Comparison of ENCODE assay signal across 18 cellular contexts in genomic region chr16:22969567-22969966, GRCh38.
DNase-seq lines count a peak whose midpoint lies in the region; ATAC-seq, FAIRE-seq and TF ChIP-seq lines count a peak whose summit lies in the region.
"Had no signal": no experiment of that assay in that cellular context is flagged by ENCODE, and none has a peak within 500 bp of the region (broad histone marks: within the 10 kb centered on the region; RNA-seq: fewer than 3 reads in every experiment).

No MANE protein-coding gene starts in this region.

- TF ChIP-seq CTCF in right atrium auricular region (IDR thresholded peaks at IDR 0.05) (no peak), mammary epithelial cell (conservative IDR thresholded peaks at IDR 0.05 in 1 of 2, IDR thresholded peaks at IDR 0.05 in 1 of 2; ENCODE audit: extremely low read depth in 1 of 2, insufficient read depth in 1 of 2, low read depth in 1 of 2, low read length in 2 of 2) (peak; percentile 18 to 53), HepG2 (CRISPR knock-in tag; IDR thresholded peaks at IDR 0.05) (no peak), CD14-positive monocyte (IDR thresholded peaks at IDR 0.05) (no peak)

- TF ChIP-seq RAD21 in HepG2 (CRISPR knock-in tag; IDR thresholded peaks at IDR 0.05): no peak

- H3K4me3 Mint-ChIP-seq in CD14-positive monocyte: no peak overlapping the region

- POLR2A ChIA-PET in HepG2 (lab: Yijun Ruan, JAX): no interaction called here

- dilution Hi-C loops in mammary epithelial cell (cut with HindIII; ENCODE audit: low sequenced_read_pairs): no loop called here

- H3K4me2 ChIP-seq in mammary epithelial cell (ENCODE audit: insufficient read depth, low read depth, low read length) (no peak overlapping the region), HepG2 (ENCODE audit: low read depth, low read length) (no peak overlapping the region)

- TF ChIP-seq POLR2A in HepG2 (IDR thresholded peaks at IDR 0.05; ENCODE audit: insufficient read depth in 1 of 2, low read depth in 2 of 2, low read length in 2 of 2): no peak

- H3K36me3 ChIP-seq in right atrium auricular region (no peaks in the 10 kb centered on the region), mammary epithelial cell (ENCODE audit: insufficient read depth, low read length) (no peaks in the 10 kb centered on the region), HepG2 (replicated peaks in 1 of 2; ENCODE audit: control insufficient read depth in 1 of 2, insufficient read depth in 2 of 2, low read length in 2 of 2) (no peaks in the 10 kb centered on the region)

- H3K79me2 ChIP-seq in mammary epithelial cell (ENCODE audit: insufficient read depth, low read length) (no peaks in the 10 kb centered on the region), HepG2 (ENCODE audit: insufficient read depth, low read length) (no peaks in the 10 kb centered on the region)

- H3K9me3 ChIP-seq in right atrium auricular region: no peaks in the 10 kb centered on the region
- H3K9me3 ChIP-seq in mammary epithelial cell (replicated peaks; ENCODE audit: insufficient read depth, low read length): no peaks in the 10 kb centered on the region
- H3K9me3 ChIP-seq in HepG2 (ENCODE audit: low read length): no peaks in the 10 kb centered on the region

- FAIRE-seq in urothelium cell line (lab: Jason Lieb, UNC): no peak
- no peak for FAIRE-seq in HepG2 (lab: Jason Lieb, UNC)
- FAIRE-seq: GM12892, GM18507, K562, RCC 7860 had no signal

- H3K27ac Mint-ChIP-seq in CD14-positive monocyte: peak overlapping the region in 1 of 7 donors; percentile 18

- WGBS in mammary epithelial cell (ENCODE audit: low coverage, missing lambda C conversion rate): 14% methylated on average over 3 of the region's 3 CpGs
- 19% methylated on average over 3 of the region's 3 CpGs for WGBS in HepG2 (ENCODE audit: low lambda C conversion rate)

- ATAC-seq in Right ventricle myocardium superior (ENCODE audit: poor library complexity) (no peak), HepG2 (no peak), GM18519 (IDR thresholded peaks at IDR 0.05; ENCODE audit: low FRiP score, unreplicated experiment) (no peak)
- ATAC-seq: K562 had no signal

- no peak overlapping the region for H3K27ac ChIP-seq in right atrium auricular region
- no peak overlapping the region for H3K27ac ChIP-seq in mammary epithelial cell (ENCODE audit: insufficient read depth, low read depth, low read length)
- no peak overlapping the region for H3K27ac ChIP-seq in HepG2 (ENCODE audit: extremely low read length, insufficient read depth, low read length)

- H3K4me1 Mint-ChIP-seq in CD14-positive monocyte: peaks cover 2% of the 10 kb centered on the region

- H3K9ac ChIP-seq in mammary epithelial cell (ENCODE audit: insufficient read depth, low read length) (no peak overlapping the region), HepG2 (ENCODE audit: insufficient read depth, low read depth, low read length) (no peak overlapping the region)

- H3K4me1 ChIP-seq in right atrium auricular region (peaks cover 0 to 17% of the 10 kb centered on the region in 2 donors), mammary epithelial cell (ENCODE audit: insufficient read depth, low read length) (no peaks in the 10 kb centered on the region), HepG2 (ENCODE audit: insufficient read depth, low read length) (no peaks in the 10 kb centered on the region)

- in situ Hi-C loops in mammary epithelial cell (cut with MboI; ENCODE audit: low sequenced_read_pairs in 2 of 2): no loop called here
- in situ Hi-C loops in HepG2 (cut with HindIII; ENCODE audit: extremely low pct_ligation_motif_present, low pct_unique_long_range_greater_than_20kb): no loop called here

- CTCF ChIA-PET in mammary epithelial cell (lab: Charles Lee; ENCODE audit: low non-redundant PET) (no interaction called here), HepG2 (lab: Yijun Ruan, JAX; ENCODE audit: low intra/inter-chr PET ratio, low total read pairs) (no interaction called here)

- H3K4me3 ChIP-seq in right atrium auricular region: no peak overlapping the region
- no peak overlapping the region for H3K4me3 ChIP-seq in mammary epithelial cell (replicated peaks in 1 of 3; ENCODE audit: insufficient read depth in 1 of 3, low read depth in 2 of 3, low read length in 3 of 3)
- H3K4me3 ChIP-seq in HepG2 (replicated peaks in 1 of 3; ENCODE audit: insufficient read depth in 1 of 3, low read depth in 2 of 3, low read length in 3 of 3): no peak overlapping the region
- H3K4me3 ChIP-seq: K562 had no signal

- H2AFZ ChIP-seq in mammary epithelial cell (ENCODE audit: low read depth, low read length) (no peak overlapping the region), HepG2 (ENCODE audit: low read length) (no peak overlapping the region)

- no peaks in the 10 kb centered on the region for H3K36me3 Mint-ChIP-seq in CD14-positive monocyte

- DNase-seq in right atrium auricular region (ENCODE audit: low spot score) (peak; percentile 18), Right ventricle myocardium superior (no peak), mammary epithelial cell (peak; percentile 63), myocyte (ENCODE audit: low read depth) (peak; percentile 27), urothelium cell line (ENCODE audit: low spot score) (peak; percentile 10), HepG2 (ENCODE audit: low spot score) (no peak), CD14-positive monocyte (ENCODE audit: low spot score) (no peak)
- DNase-seq: C1 segment of cervical spinal cord, DMS79, NCI-H1436, NCI-H1930, NCI-H526, SIG-M5 had no signal

- peaks cover 3 to 15% (median 5%) of the 10 kb centered on the region in 3 donors for H3K27me3 Mint-ChIP-seq in CD14-positive monocyte (ENCODE audit: low read depth in 3 of 3)

- peaks cover 0 to 2% (median 1%) of the 10 kb centered on the region in 7 donors for H3K9me3 Mint-ChIP-seq in CD14-positive monocyte

- H4K20me1 ChIP-seq in mammary epithelial cell (ENCODE audit: insufficient read depth, low read length) (no peaks in the 10 kb centered on the region), HepG2 (ENCODE audit: insufficient read depth, low read length) (no peaks in the 10 kb centered on the region)

- BruUV-seq in mammary epithelial cell (replicated peaks; lab: Mats Ljungman, UMichigan): no TSS peak
- no TSS peak for BruUV-seq in HepG2 (replicated peaks; lab: Mats Ljungman, UMichigan)

- H3K27me3 ChIP-seq in right atrium auricular region: no peaks in the 10 kb centered on the region
- H3K27me3 ChIP-seq in mammary epithelial cell (ENCODE audit: insufficient read depth, low read length): no peaks in the 10 kb centered on the region
- H3K27me3 ChIP-seq in HepG2 (ENCODE audit: control insufficient read depth in 1 of 2, insufficient read depth in 2 of 2, low read length in 2 of 2): peaks cover 0 to 4% of the 10 kb centered on the region in 2 experiments; a peak in 1 of 5 replicates

- intact Hi-C loops in Right ventricle myocardium superior (cut with DNase I) (no loop called here), mammary epithelial cell (cut with micrococcal nuclease) (no loop called here), HepG2 (cut with micrococcal nuclease; ENCODE audit: unreplicated experiment) (no loop called here), CD14-positive monocyte (cut with micrococcal nuclease) (no loop called here)

- TF ChIP-seq EP300 in HepG2 (IDR thresholded peaks at IDR 0.05; ENCODE audit: low read depth in 2 of 2, low read length in 2 of 2) (no peak), HepG2 (CRISPR knock-in tag; IDR thresholded peaks at IDR 0.05; ENCODE audit: borderline replicate concordance) (no peak)

TF ChIP-seq in HepG2, 621 proteins besides CTCF, POLR2A, EP300 and RAD21 (continues in another document):
- TF ChIP-seq PRMT3 (CRISPR knock-in tag; IDR thresholded peaks at IDR 0.05; ENCODE audit: borderline replicate concordance, low read depth) (no peak), SATB2 (CRISPR knock-in tag; IDR thresholded peaks at IDR 0.05) (no peak), ZNF317 (CRISPR knock-in tag; IDR thresholded peaks at IDR 0.05) (no peak), EED (CRISPR knock-in tag; IDR thresholded peaks at IDR 0.05) (no peak), GATA4 (IDR thresholded peaks at IDR 0.05; ENCODE audit: borderline replicate concordance, low read depth) (no peak), ZNF234 (CRISPR knock-in tag; conservative IDR thresholded peaks at IDR 0.05) (no peak), ZNF569 (CRISPR knock-in tag; IDR thresholded peaks at IDR 0.05; ENCODE audit: borderline replicate concordance) (no peak), NAIF1 (CRISPR knock-in tag; IDR thresholded peaks at IDR 0.05; ENCODE audit: borderline replicate concordance) (no peak), ZNF83 (CRISPR knock-in tag; IDR thresholded peaks at IDR 0.05; ENCODE audit: borderline replicate concordance) (no peak), RXRA (CRISPR knock-in tag; IDR thresholded peaks at IDR 0.05) (no peak), MYC (CRISPR knock-in tag; IDR thresholded peaks at IDR 0.05; ENCODE audit: borderline replicate concordance) (no peak), ZFP36 (IDR thresholded peaks at IDR 0.05; ENCODE audit: borderline replicate concordance, low read depth, low read length, partially characterized antibody) (no peak)
- TF ChIP-seq, protein P1, sequence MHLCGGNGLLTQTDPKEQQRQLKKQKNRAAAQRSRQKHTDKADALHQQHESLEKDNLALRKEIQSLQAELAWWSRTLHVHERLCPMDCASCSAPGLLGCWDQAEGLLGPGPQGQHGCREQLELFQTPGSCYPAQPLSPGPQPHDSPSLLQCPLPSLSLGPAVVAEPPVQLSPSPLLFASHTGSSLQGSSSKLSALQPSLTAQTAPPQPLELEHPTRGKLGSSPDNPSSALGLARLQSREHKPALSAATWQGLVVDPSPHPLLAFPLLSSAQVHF (CRISPR knock-in tag; IDR thresholded peaks at IDR 0.05): no peak
- TF ChIP-seq, protein P2, sequence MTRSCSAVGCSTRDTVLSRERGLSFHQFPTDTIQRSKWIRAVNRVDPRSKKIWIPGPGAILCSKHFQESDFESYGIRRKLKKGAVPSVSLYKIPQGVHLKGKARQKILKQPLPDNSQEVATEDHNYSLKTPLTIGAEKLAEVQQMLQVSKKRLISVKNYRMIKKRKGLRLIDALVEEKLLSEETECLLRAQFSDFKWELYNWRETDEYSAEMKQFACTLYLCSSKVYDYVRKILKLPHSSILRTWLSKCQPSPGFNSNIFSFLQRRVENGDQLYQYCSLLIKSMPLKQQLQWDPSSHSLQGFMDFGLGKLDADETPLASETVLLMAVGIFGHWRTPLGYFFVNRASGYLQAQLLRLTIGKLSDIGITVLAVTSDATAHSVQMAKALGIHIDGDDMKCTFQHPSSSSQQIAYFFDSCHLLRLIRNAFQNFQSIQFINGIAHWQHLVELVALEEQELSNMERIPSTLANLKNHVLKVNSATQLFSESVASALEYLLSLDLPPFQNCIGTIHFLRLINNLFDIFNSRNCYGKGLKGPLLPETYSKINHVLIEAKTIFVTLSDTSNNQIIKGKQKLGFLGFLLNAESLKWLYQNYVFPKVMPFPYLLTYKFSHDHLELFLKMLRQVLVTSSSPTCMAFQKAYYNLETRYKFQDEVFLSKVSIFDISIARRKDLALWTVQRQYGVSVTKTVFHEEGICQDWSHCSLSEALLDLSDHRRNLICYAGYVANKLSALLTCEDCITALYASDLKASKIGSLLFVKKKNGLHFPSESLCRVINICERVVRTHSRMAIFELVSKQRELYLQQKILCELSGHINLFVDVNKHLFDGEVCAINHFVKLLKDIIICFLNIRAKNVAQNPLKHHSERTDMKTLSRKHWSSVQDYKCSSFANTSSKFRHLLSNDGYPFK (CRISPR knock-in tag; IDR thresholded peaks at IDR 0.05; ENCODE audit: borderline replicate concordance): no peak

Comparison
In these comparisons a context has a peak if more than half of its experiments do, and no peak if none do; other contexts are left out.
1. DNase-seq: peak in right atrium auricular region (single experiment), mammary epithelial cell (single experiment), myocyte (single experiment) and urothelium cell line (single experiment); none in Right ventricle myocardium superior (single experiment), HepG2 (single experiment) and CD14-positive monocyte (single experiment).
2. CTCF ChIP-seq: peak in mammary epithelial cell (2 of 2); none in right atrium auricular region (0 of 2), HepG2 (single experiment) and CD14-positive monocyte (single experiment).